16 cellular contexts compared by ENCODE assay signal in the genomic region with DNA sequence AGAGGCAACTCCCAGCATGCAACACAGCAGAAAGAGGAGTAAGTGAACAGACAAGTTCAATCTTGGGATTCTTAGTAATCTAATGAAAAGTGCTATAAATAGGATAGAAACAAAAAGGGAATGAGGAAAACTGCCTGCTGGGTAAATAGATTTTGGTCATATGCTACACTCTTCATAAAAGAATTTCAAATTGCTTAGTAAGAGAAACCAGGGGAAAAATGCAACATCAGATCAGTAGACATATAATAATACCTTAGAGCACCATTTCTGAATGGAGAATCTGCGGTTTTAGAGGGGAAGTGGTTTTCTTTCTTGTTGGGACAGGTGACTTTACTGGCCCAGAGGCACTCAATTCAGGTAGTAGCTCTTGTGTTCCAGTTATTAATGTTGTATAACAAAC. TPM values are rescaled to one million over a fixed set of nuclear protein-coding genes. Genes with fewer than 3 reads are reported as not detected.
A peak's percentile ranks its signal among the peaks of the same experiment; 100 is the strongest.
DNase-seq lines count a peak whose midpoint lies in the region; ATAC-seq and TF ChIP-seq lines count a peak whose summit lies in the region.
"Had no signal": no experiment of that assay in that cellular context is flagged by ENCODE, and none has a peak within 500 bp of the region (broad histone marks: within the 10 kb centered on the region; RNA-seq: fewer than 3 reads in every experiment).

No MANE protein-coding gene starts in this region.

- no peaks in the 10 kb centered on the region for H3K9me3 ChIP-seq in spleen
- H3K9me3 ChIP-seq: heart left ventricle, MG63, prostate gland, tibial nerve had no signal

- TF ChIP-seq POLR2A in spleen (IDR thresholded peaks at IDR 0.05), result no peak

- no peaks in the 10 kb centered on the region for H3K36me3 ChIP-seq in spleen
- H3K36me3 ChIP-seq: heart left ventricle, MG63, prostate gland, tibial nerve had no signal

- H3K27ac ChIP-seq in spleen, result no peak overlapping the region
- H3K27ac ChIP-seq: heart left ventricle, prostate gland, tibial nerve had no signal

- no peak overlapping the region for H3K4me3 ChIP-seq in epithelial cell of esophagus (ENCODE audit: low read length)
- no peak overlapping the region for H3K4me3 ChIP-seq in spleen
- H3K4me3 ChIP-seq: heart left ventricle, lung, MG63, prostate gland, tibial nerve had no signal

- peak; percentile 83 for ATAC-seq in GM19043 (IDR thresholded peaks at IDR 0.05; ENCODE audit: low read depth, unreplicated experiment)
- peak; percentile 78 for ATAC-seq in GM21825 (IDR thresholded peaks at IDR 0.05; ENCODE audit: unreplicated experiment)
- peak; percentile 59 for ATAC-seq in HG03442 (IDR thresholded peaks at IDR 0.05; ENCODE audit: unreplicated experiment)
- ATAC-seq: heart left ventricle, WTC11 had no signal

- DNase-seq in epithelial cell of esophagus (ENCODE audit: low read depth) (peak; percentile 71), spleen (no peak), MV-4-11 (lab: John Stamatoyannopoulos, UW) (no peak), C1 segment of cervical spinal cord (lab: John Stamatoyannopoulos, UW) (no peak)
- DNase-seq: AML-193, heart left ventricle, immature natural killer cell, MG63, NCI-H187 treated with DMSO at 0.1 percent for 48 hours had no signal

- no peaks in the 10 kb centered on the region for H3K27me3 ChIP-seq in spleen (replicated peaks in 1 of 7)
- H3K27me3 ChIP-seq: heart left ventricle, MG63, tibial nerve had no signal

- intact Hi-C loops in spleen (cut with DNase I; ENCODE audit: low total_unique reads), result no loop called here

- TF ChIP-seq CTCF in epithelial cell of esophagus (IDR thresholded peaks at IDR 0.05; ENCODE audit: insufficient read depth, low read depth, low read length, missing control alignments), result no peak
- no peak for TF ChIP-seq CTCF in spleen (IDR thresholded peaks at IDR 0.05 in 8 of 11, conservative IDR thresholded peaks at IDR 0.05 in 3 of 11)

- H3K4me1 ChIP-seq in spleen, result peaks cover 0 to 3% (median 0%) of the 10 kb centered on the region in 6 donors
- H3K4me1 ChIP-seq: prostate gland had no signal

- WGBS in spleen, 5 donors, result 50 to 67% (median 61%) methylated on average over 1 of the region's 1 CpG

RNA-seq across cellular contexts. Expression of a gene that starts 13.4 kb away (rescaled TPM):
- 100 to 1,000 TPM in 3 of 7 donors, 10 to 100 TPM in 4; 82.7 to 140 (median 97.9) TPM for total RNA-seq in spleen
- 10 to 100 TPM in 1 of 3 donors, 1 to 10 TPM in 2; 6.4 to 17.7 (median 8.6) TPM for polyA plus RNA-seq in spleen
